1 cellular context compared by ENCODE assay signal in genomic region chr2:134360750-134361487, GRCh38.
TF ChIP-seq lines count a peak whose summit lies in the region.

No MANE protein-coding gene starts in this region.

TF ChIP-seq in HepG2, 621 proteins besides CTCF, POLR2A, EP300 and RAD21 (continued from another document):
- TF ChIP-seq CSRNP1 (CRISPR knock-in tag; IDR thresholded peaks at IDR 0.05), result no peak
- TF ChIP-seq KLF9 (CRISPR knock-in tag; IDR thresholded peaks at IDR 0.05; ENCODE audit: low read depth), result no peak
TF ChIP-seq in HepG2: peak in this region for 0.
